In genomic region chr1:202302166-202302565, GRCh38 we compare ENCODE assay signal across 8 cellular contexts.
"Had no signal": no experiment of that assay in that cellular context is flagged by ENCODE, and none has a peak within 500 bp of the region (broad histone marks: within the 10 kb centered on the region; RNA-seq: fewer than 3 reads in every experiment).

No MANE protein-coding gene starts in this region.

- FAIRE-seq: G401.6, GM12878, GM12891, GM12892, GM18507, GM19239 had no signal

- ATAC-seq: GM12878 had no signal

- DNase-seq: GDM1, GF-D8 had no signal

- H3K4me3 ChIP-seq: GM12878 had no signal
